8 cellular contexts compared by ENCODE assay signal in the genomic region with DNA sequence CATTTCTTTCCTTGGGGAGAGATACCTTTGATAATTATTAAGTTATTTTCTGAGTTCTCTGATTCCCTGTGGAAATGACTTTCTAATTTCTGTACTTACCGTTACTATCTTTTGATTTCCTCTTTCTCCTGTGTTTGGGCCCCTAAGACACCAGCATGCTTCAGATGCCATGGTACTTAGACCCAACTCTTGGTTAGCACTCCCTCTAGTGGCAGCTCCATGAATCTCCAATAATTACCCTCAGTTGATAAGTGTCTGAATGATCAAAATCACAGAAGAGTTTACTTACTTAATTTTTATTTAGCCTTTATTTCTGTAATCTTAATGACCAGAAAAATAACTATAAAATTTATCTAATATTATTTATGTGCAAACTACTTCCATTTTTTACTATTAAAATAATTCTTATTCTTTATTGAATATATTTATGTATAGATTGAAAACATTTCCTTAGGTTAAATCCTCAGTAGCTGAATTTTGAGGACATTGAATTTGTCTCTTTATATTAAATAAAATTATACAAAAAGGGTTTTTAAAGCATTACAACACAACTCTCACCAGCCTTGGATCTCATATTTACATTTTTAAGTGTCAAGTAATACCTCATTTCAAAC.
A peak's percentile ranks its signal among the peaks of the same experiment; 100 is the strongest.
DNase-seq lines count a peak whose midpoint lies in the region; ATAC-seq and TF ChIP-seq lines count a peak whose summit lies in the region.

No MANE protein-coding gene starts in this region.

- H3K36me3 ChIP-seq in Peyer's patch (no peaks in the 10 kb centered on the region), uterus (no peaks in the 10 kb centered on the region)

- H3K36me3 Mint-ChIP-seq in natural killer cell: no peaks in the 10 kb centered on the region
- H3K36me3 Mint-ChIP-seq in natural killer cell treated with Interleukin-12 subunit alpha and Interleukin-12 subunit beta and Interleukin-15 and Interleukin-18, amount 100 ng/mL, for 72 hours: no peaks in the 10 kb centered on the region

- H3K27ac ChIP-seq in Peyer's patch (no peak overlapping the region), uterus (no peak overlapping the region)

- H3K27ac Mint-ChIP-seq in natural killer cell: no peak overlapping the region
- H3K27ac Mint-ChIP-seq in natural killer cell treated with Interleukin-12 subunit alpha and Interleukin-12 subunit beta and Interleukin-15 and Interleukin-18, amount 100 ng/mL, for 72 hours: no peak overlapping the region

- H3K27me3 ChIP-seq in Peyer's patch (no peaks in the 10 kb centered on the region), uterus (no peaks in the 10 kb centered on the region)

- peak; percentile 59 for TF ChIP-seq CTCF in natural killer cell (IDR thresholded peaks at IDR 0.05)
- TF ChIP-seq CTCF in Peyer's patch (IDR thresholded peaks at IDR 0.05): peak; percentile 51 to 73 (median 68)
- TF ChIP-seq CTCF in uterus (IDR thresholded peaks at IDR 0.05): peak; percentile 36 to 44 (median 42)

- H3K4me3 ChIP-seq in Peyer's patch (no peak overlapping the region), uterus (no peak overlapping the region)

- no peak for DNase-seq in natural killer cell
- no peak for DNase-seq in natural killer cell treated with Interleukin-12 subunit alpha and Interleukin-12 subunit beta and Interleukin-15 and Interleukin-18, amount 100 ng/mL, for 72 hours (ENCODE audit: low spot score)
- DNase-seq in HuH-7 (ENCODE audit: low spot score): peak; percentile 30
- DNase-seq in Peyer's patch: peak in 1 of 3 donors; percentile 68
- peak; percentile 69 for DNase-seq in dedifferentiated amniotic fluid mesenchymal stem cell (ENCODE audit: extremely low spot score)
- DNase-seq in lung microvascular endothelial cell (ENCODE audit: low read depth in 2 of 2): peak; percentile 57 to 62
- no peak for DNase-seq in uterus

- H3K4me3 Mint-ChIP-seq in natural killer cell: no peak overlapping the region
- H3K4me3 Mint-ChIP-seq in natural killer cell treated with Interleukin-12 subunit alpha and Interleukin-12 subunit beta and Interleukin-15 and Interleukin-18, amount 100 ng/mL, for 72 hours: no peak overlapping the region

- peak in 2 of 3 donors; percentile 52 to 60 for ATAC-seq in natural killer cell
- no peak for ATAC-seq in natural killer cell treated with Interleukin-12 subunit alpha and Interleukin-12 subunit beta and Interleukin-15 and Interleukin-18, amount 100 ng/mL, for 72 hours
- peak; percentile 96 for ATAC-seq in GM21723 (IDR thresholded peaks at IDR 0.05; ENCODE audit: unreplicated experiment)

- H3K4me1 ChIP-seq in Peyer's patch: no peaks in the 10 kb centered on the region
- H3K4me1 ChIP-seq in uterus: no peaks in the 10 kb centered on the region

- no peaks in the 10 kb centered on the region for H3K9me3 Mint-ChIP-seq in natural killer cell
- no peaks in the 10 kb centered on the region for H3K9me3 Mint-ChIP-seq in natural killer cell treated with Interleukin-12 subunit alpha and Interleukin-12 subunit beta and Interleukin-15 and Interleukin-18, amount 100 ng/mL, for 72 hours

- H3K9me3 ChIP-seq in Peyer's patch: no peaks in the 10 kb centered on the region
- H3K9me3 ChIP-seq in uterus: no peaks in the 10 kb centered on the region

- H3K27me3 Mint-ChIP-seq in natural killer cell (ENCODE audit: low read depth in 2 of 2): no peaks in the 10 kb centered on the region
- H3K27me3 Mint-ChIP-seq in natural killer cell treated with Interleukin-12 subunit alpha and Interleukin-12 subunit beta and Interleukin-15 and Interleukin-18, amount 100 ng/mL, for 72 hours: no peaks in the 10 kb centered on the region

- intact Hi-C loops in natural killer cell (cut with micrococcal nuclease) (loop anchor here (5.0 kb wide), 1 partner anchor 462 kb away; no protein-coding TSS in a partner anchor), uterus (cut with DNase I; ENCODE audit: low total_unique reads) (no loop called here)

- TF ChIP-seq POLR2A in Peyer's patch (IDR thresholded peaks at IDR 0.05): no peak
- TF ChIP-seq POLR2A in uterus (IDR thresholded peaks at IDR 0.05): no peak

- no peaks in the 10 kb centered on the region for H3K4me1 Mint-ChIP-seq in natural killer cell
- no peaks in the 10 kb centered on the region for H3K4me1 Mint-ChIP-seq in natural killer cell treated with Interleukin-12 subunit alpha and Interleukin-12 subunit beta and Interleukin-15 and Interleukin-18, amount 100 ng/mL, for 72 hours (ENCODE audit: low read depth in 2 of 2)

Comparison
In these comparisons a context has a peak if more than half of its experiments do, and no peak if none do; other contexts are left out.
1. ATAC-seq: peak in natural killer cell (2 of 3) and GM21723 (single experiment); none in natural killer cell treated with Interleukin-12 subunit alpha and Interleukin-12 subunit beta and Interleukin-15 and Interleukin-18, amount 100 ng/mL, for 72 hours (0 of 2).
2. DNase-seq: peak in HuH-7 (single experiment), dedifferentiated amniotic fluid mesenchymal stem cell (single experiment) and lung microvascular endothelial cell (2 of 2); none in natural killer cell (single experiment), natural killer cell treated with Interleukin-12 subunit alpha and Interleukin-12 subunit beta and Interleukin-15 and Interleukin-18, amount 100 ng/mL, for 72 hours (single experiment) and uterus (0 of 2).
3. Peak in every context shown above with its lines, with median percentiles within 50 percentile points of each other: CTCF ChIP-seq.